In the genomic region with DNA sequence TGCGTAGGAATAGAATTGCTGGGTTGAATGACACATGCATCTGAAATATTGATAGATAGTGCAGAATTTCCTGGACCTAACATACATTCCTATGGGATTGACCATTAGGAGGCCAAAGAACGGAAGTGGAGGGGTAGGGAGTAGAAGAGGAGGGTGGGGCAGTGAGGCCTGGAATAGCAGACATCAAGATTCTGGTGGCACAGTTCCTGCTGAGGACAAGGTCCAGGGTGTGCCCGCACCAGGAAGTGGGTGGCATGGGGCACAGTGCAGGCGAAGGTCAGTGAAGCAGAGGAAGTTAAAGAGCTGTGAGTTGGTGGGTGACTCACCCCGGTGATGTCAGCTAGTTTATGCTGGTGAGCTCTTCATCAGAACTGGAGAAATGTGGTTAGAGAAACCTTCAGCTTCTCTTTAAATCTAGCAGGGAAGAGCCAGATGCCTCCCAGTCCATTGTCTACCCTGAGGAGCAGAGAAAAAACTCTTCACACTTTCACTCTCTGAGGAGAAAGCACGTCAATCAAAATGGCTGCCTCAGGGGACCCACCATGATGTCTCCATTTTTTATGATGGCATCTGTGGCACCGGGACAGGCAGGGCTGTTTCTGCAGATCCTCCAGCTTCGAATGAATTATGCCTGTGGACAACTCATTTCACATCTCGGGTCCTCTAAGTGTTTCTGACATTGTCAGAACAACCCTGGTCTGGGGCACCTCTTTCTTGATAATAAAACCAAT, we compare ENCODE assay signal across 9 cellular contexts. TPM values are rescaled to one million over a fixed set of nuclear protein-coding genes. Genes with fewer than 3 reads are reported as not detected.
DNase-seq lines count a peak whose midpoint lies in the region; ATAC-seq lines count a peak whose summit lies in the region.
"Had no signal": no experiment of that assay in that cellular context is flagged by ENCODE, and none has a peak within 500 bp of the region (broad histone marks: within the 10 kb centered on the region; RNA-seq: fewer than 3 reads in every experiment).

No MANE protein-coding gene starts in this region.

- peak; percentile 64 for ATAC-seq in HG03139 (IDR thresholded peaks at IDR 0.05; ENCODE audit: unreplicated experiment)
- ATAC-seq in activated naive CD8-positive, alpha-beta T cell treated with anti-CD3 and anti-CD28 coated beads, Interleukin-2, amount 10 ng/mL, durations not matched to agents 7 days and 5 days (ENCODE audit: low read depth) = peak; percentile 89
- no peak for ATAC-seq in GM19467 (IDR thresholded peaks at IDR 0.05; ENCODE audit: unreplicated experiment)

- peak overlapping the region; percentile 74 for H3K27ac Mint-ChIP-seq in activated naive CD8-positive, alpha-beta T cell treated with anti-CD3 and anti-CD28 coated beads, Interleukin-2, amount 10 ng/mL, durations not matched to agents 7 days and 5 days

- peaks cover 1% of the 10 kb centered on the region for H3K9me3 Mint-ChIP-seq in activated naive CD8-positive, alpha-beta T cell treated with anti-CD3 and anti-CD28 coated beads, Interleukin-2, amount 10 ng/mL, durations not matched to agents 7 days and 5 days

- H3K4me3 Mint-ChIP-seq in activated naive CD8-positive, alpha-beta T cell treated with anti-CD3 and anti-CD28 coated beads, Interleukin-2, amount 10 ng/mL, durations not matched to agents 7 days and 5 days = peak overlapping the region; percentile 31

- peaks cover 2% of the 10 kb centered on the region for H3K27me3 Mint-ChIP-seq in activated naive CD8-positive, alpha-beta T cell treated with anti-CD3 and anti-CD28 coated beads, Interleukin-2, amount 10 ng/mL, durations not matched to agents 7 days and 5 days

- DNase-seq in ELR (ENCODE audit: low read depth) = peak; percentile 94
- DNase-seq in SW480 (ENCODE audit: low spot score) = peak; percentile 96
- peak; percentile 56 for DNase-seq in activated naive CD8-positive, alpha-beta T cell treated with anti-CD3 and anti-CD28 coated beads, Interleukin-2, amount 10 ng/mL, durations not matched to agents 7 days and 5 days
- peak; percentile 85 for DNase-seq in kidney glomerular epithelial cell (lab: John Stamatoyannopoulos, UW)
- DNase-seq in stimulated activated CD8-positive, alpha-beta memory T cell treated with anti-CD3 and anti-CD28 coated beads, Interleukin-12 subunit alpha, Interleukin-12 subunit beta, amount 100 ng/mL, for 24 hours (ENCODE audit: extremely low read depth) = peak; percentile 50
- DNase-seq in NCI-H345 (lab: John Stamatoyannopoulos, UW) = no peak

- peaks cover 2% of the 10 kb centered on the region for H3K36me3 Mint-ChIP-seq in activated naive CD8-positive, alpha-beta T cell treated with anti-CD3 and anti-CD28 coated beads, Interleukin-2, amount 10 ng/mL, durations not matched to agents 7 days and 5 days

- H3K4me1 Mint-ChIP-seq in activated naive CD8-positive, alpha-beta T cell treated with anti-CD3 and anti-CD28 coated beads, Interleukin-2, amount 10 ng/mL, durations not matched to agents 7 days and 5 days = peaks cover 50% of the 10 kb centered on the region

- POLR2A ChIA-PET in activated naive CD8-positive, alpha-beta T cell treated with anti-CD3 and anti-CD28 coated beads, Interleukin-2, amount 10 ng/mL, durations not matched to agents 7 days and 5 days (lab: Charles Lee) = interaction anchor here (0.6 to 0.9 kb wide), 2 partner anchors 31 to 94 kb away, joined by 3 read pairs; no protein-coding TSS in a partner anchor

RNA-seq across cellular contexts. Expression of gene CTLA4, which starts 55.9 kb away (rescaled TPM):
- total RNA-seq in activated naive CD8-positive, alpha-beta T cell treated with anti-CD3 and anti-CD28 coated beads, Interleukin-2, amount 10 ng/mL, durations not matched to agents 7 days and 5 days = 1 to 10 TPM; 7.3 to 7.6 TPM
- total RNA-seq: temporal lobe had no signal
